ENCODE assay signal across 21 cellular contexts in genomic region chr6:160300076-160300695, GRCh38. TPM values are rescaled to one million over a fixed set of nuclear protein-coding genes. Genes with fewer than 3 reads are reported as not detected.
DNase-seq lines count a peak whose midpoint lies in the region; ATAC-seq and TF ChIP-seq lines count a peak whose summit lies in the region.
"Had no signal": no experiment of that assay in that cellular context is flagged by ENCODE, and none has a peak within 500 bp of the region (broad histone marks: within the 10 kb centered on the region; RNA-seq: fewer than 3 reads in every experiment).

No MANE protein-coding gene starts in this region.

- H4K20me1 ChIP-seq in osteoblast (ENCODE audit: insufficient read depth, low read length): no peaks in the 10 kb centered on the region

- ATAC-seq in aorta (ENCODE audit: low FRiP score): peak; percentile 19
- ATAC-seq in activated CD8-positive, alpha-beta T cell treated with anti-CD3 and anti-CD28 coated beads for 36 hours: no peak

- intact Hi-C loops in MCF 10A (cut with micrococcal nuclease) (no loop called here), breast epithelium (cut with DNase I; ENCODE audit: low total_unique reads) (no loop called here), aorta (cut with DNase I) (no loop called here)
- intact Hi-C loops in activated CD8-positive, alpha-beta T cell treated with anti-CD3 and anti-CD28 coated beads for 36 hours (cut with micrococcal nuclease): no loop called here

- H3K4me3 Mint-ChIP-seq in MCF 10A (ENCODE audit: unreplicated experiment): peak overlapping the region; percentile 61
- H3K4me3 Mint-ChIP-seq in activated CD8-positive, alpha-beta T cell treated with anti-CD3 and anti-CD28 coated beads for 36 hours: no peak overlapping the region
- H3K4me3 Mint-ChIP-seq: brain; CD8-positive, alpha-beta memory T cell; immature natural killer cell had no signal

- 57 to 63% methylated on average over 15 of the region's 15 CpGs for WGBS in aorta, 2 donors

- BruUV-seq in MCF 10A (replicated peaks; lab: Mats Ljungman, UMichigan): no TSS peak

- H3K4me3 ChIP-seq in breast epithelium: no peak overlapping the region
- peak overlapping the region; percentile 22 to 56 for H3K4me3 ChIP-seq in mucosa of rectum (ENCODE audit: low read length in 2 of 2)
- H3K4me3 ChIP-seq in aorta (ENCODE audit: low read length in 2 of 2): no peak overlapping the region
- no peak overlapping the region for H3K4me3 ChIP-seq in osteoblast (ENCODE audit: insufficient read depth, low read length)
- H3K4me3 ChIP-seq: upper lobe of left lung had no signal

- H3K79me2 ChIP-seq in osteoblast (ENCODE audit: insufficient read depth, low read length): no peaks in the 10 kb centered on the region

- DNase-seq in MCF 10A (ENCODE audit: unreplicated experiment) (peak; percentile 88), breast epithelium (ENCODE audit: low spot score in 2 of 2) (no peak), epithelial cell of prostate (ENCODE audit: low read depth, low spot score) (no peak), aorta (peak; percentile 57 to 72), OCI-M1 (lab: John Stamatoyannopoulos, UW) (no peak), osteoblast (ENCODE audit: insufficient read length, low spot score, missing footprints) (no peak)
- DNase-seq in activated CD8-positive, alpha-beta T cell treated with anti-CD3 and anti-CD28 coated beads for 36 hours: no peak
- DNase-seq: activated effector memory CD4-positive, alpha-beta T cell treated with Interleukin-2 at 50 U/mL for 16 hours; CD8-positive, alpha-beta memory T cell; effector memory CD4-positive, alpha-beta T cell; GDM1; immature natural killer cell; NCI-H1105 treated with DMSO at 0.1 percent for 48 hours; NCI-H345; stimulated activated CD4-positive, alpha-beta T cell treated with anti-CD3 and anti-CD28 coated beads, Interleukin-2, amount 100 ng/mL, for 24 hours; stimulated activated CD8-positive, alpha-beta memory T cell treated with anti-CD3 and anti-CD28 coated beads, Interleukin-4, amount 100 ng/mL, for 48 hours had no signal

- H3K27me3 Mint-ChIP-seq in MCF 10A (ENCODE audit: insufficient read depth, unreplicated experiment): no peaks in the 10 kb centered on the region
- peaks cover 14% of the 10 kb centered on the region for H3K27me3 Mint-ChIP-seq in activated CD8-positive, alpha-beta T cell treated with anti-CD3 and anti-CD28 coated beads for 36 hours
- H3K27me3 Mint-ChIP-seq: progenitor cell of endocrine pancreas had no signal

- H3K9me3 Mint-ChIP-seq in MCF 10A (ENCODE audit: unreplicated experiment): peaks cover 13% of the 10 kb centered on the region
- H3K9me3 Mint-ChIP-seq in activated CD8-positive, alpha-beta T cell treated with anti-CD3 and anti-CD28 coated beads for 36 hours: no peaks in the 10 kb centered on the region
- H3K9me3 Mint-ChIP-seq: immature natural killer cell had no signal

- CTCF ChIA-PET in MCF 10A (lab: Yijun Ruan, JAX): no interaction called here
- CTCF ChIA-PET in activated CD8-positive, alpha-beta T cell treated with anti-CD3 and anti-CD28 coated beads for 36 hours (lab: Charles Lee): no interaction called here

- H3K36me3 Mint-ChIP-seq in MCF 10A (ENCODE audit: insufficient read depth, unreplicated experiment): peaks cover 7% of the 10 kb centered on the region
- no peaks in the 10 kb centered on the region for H3K36me3 Mint-ChIP-seq in activated CD8-positive, alpha-beta T cell treated with anti-CD3 and anti-CD28 coated beads for 36 hours (ENCODE audit: low read depth)
- H3K36me3 Mint-ChIP-seq: brain, immature natural killer cell had no signal

- TF ChIP-seq CTCF in MCF 10A (IDR thresholded peaks at IDR 0.05; ENCODE audit: unreplicated experiment): no peak
- no peak for TF ChIP-seq CTCF in breast epithelium (IDR thresholded peaks at IDR 0.05)
- no peak for TF ChIP-seq CTCF in activated CD8-positive, alpha-beta T cell treated with anti-CD3 and anti-CD28 coated beads for 36 hours (IDR thresholded peaks at IDR 0.05)
- no peak for TF ChIP-seq CTCF in osteoblast (IDR thresholded peaks at IDR 0.05; ENCODE audit: extremely low read depth, low read depth, low read length)

- H3K27me3 ChIP-seq in breast epithelium (no peaks in the 10 kb centered on the region), mucosa of rectum (ENCODE audit: control insufficient read depth in 2 of 2, insufficient read depth in 2 of 2, low read length in 2 of 2) (no peaks in the 10 kb centered on the region), aorta (ENCODE audit: control insufficient read depth in 1 of 2, insufficient read depth in 2 of 2, low read length in 1 of 2) (no peaks in the 10 kb centered on the region), osteoblast (ENCODE audit: insufficient read depth, low read length) (no peaks in the 10 kb centered on the region)
- H3K27me3 ChIP-seq: upper lobe of left lung had no signal

- no peak overlapping the region for H3K4me2 ChIP-seq in osteoblast (ENCODE audit: insufficient read depth, low read length)

- H3K4me1 ChIP-seq in breast epithelium (no peaks in the 10 kb centered on the region), mucosa of rectum (ENCODE audit: control insufficient read depth in 2 of 2, insufficient read depth in 2 of 2, low read length in 2 of 2) (peaks cover 8 to 11% of the 10 kb centered on the region in 2 donors), aorta (ENCODE audit: control insufficient read depth in 1 of 2, insufficient read depth in 2 of 2, low read length in 2 of 2) (no peaks in the 10 kb centered on the region), osteoblast (ENCODE audit: insufficient read depth, low read length) (peaks cover 3% of the 10 kb centered on the region)
- H3K4me1 ChIP-seq: upper lobe of left lung had no signal

- H3K27ac ChIP-seq in breast epithelium: no peak overlapping the region
- H3K27ac ChIP-seq in epithelial cell of prostate: peak overlapping the region; percentile 71
- peak overlapping the region; percentile 88 to 94 for H3K27ac ChIP-seq in mucosa of rectum (ENCODE audit: low read depth in 2 of 2, low read length in 2 of 2)
- peak overlapping the region in 1 of 2 donors; percentile 53 for H3K27ac ChIP-seq in aorta (ENCODE audit: low read depth in 1 of 2, low read length in 2 of 2)
- H3K27ac ChIP-seq in osteoblast (ENCODE audit: low read depth, low read length): no peak overlapping the region
- H3K27ac ChIP-seq: upper lobe of left lung had no signal

- TF ChIP-seq POLR2A in breast epithelium (IDR thresholded peaks at IDR 0.05): no peak

- peak overlapping the region; percentile 10 to 66 for H3K9ac ChIP-seq in mucosa of rectum (ENCODE audit: low read depth in 1 of 2, low read length in 2 of 2)

- peaks cover 26% of the 10 kb centered on the region for H3K4me1 Mint-ChIP-seq in MCF 10A (ENCODE audit: insufficient read depth, unreplicated experiment)
- no peaks in the 10 kb centered on the region for H3K4me1 Mint-ChIP-seq in activated CD8-positive, alpha-beta T cell treated with anti-CD3 and anti-CD28 coated beads for 36 hours (ENCODE audit: low read depth)
- H3K4me1 Mint-ChIP-seq: CD8-positive, alpha-beta memory T cell had no signal

- H3K36me3 ChIP-seq in breast epithelium (no peaks in the 10 kb centered on the region), mucosa of rectum (ENCODE audit: control insufficient read depth in 2 of 2, insufficient read depth in 2 of 2, low read length in 2 of 2) (no peaks in the 10 kb centered on the region), aorta (ENCODE audit: control insufficient read depth in 1 of 2, insufficient read depth in 2 of 2, low read length in 1 of 2) (no peaks in the 10 kb centered on the region), osteoblast (ENCODE audit: insufficient read depth, low read length) (no peaks in the 10 kb centered on the region)
- H3K36me3 ChIP-seq: upper lobe of left lung had no signal

- peak overlapping the region; percentile 64 for H3K27ac Mint-ChIP-seq in MCF 10A (ENCODE audit: low read depth, unreplicated experiment)
- no peak overlapping the region for H3K27ac Mint-ChIP-seq in activated CD8-positive, alpha-beta T cell treated with anti-CD3 and anti-CD28 coated beads for 36 hours
- H3K27ac Mint-ChIP-seq: CD8-positive, alpha-beta memory T cell; immature natural killer cell; progenitor cell of endocrine pancreas had no signal

- POLR2A ChIA-PET in MCF 10A (lab: Yijun Ruan, JAX): interaction anchor here (1.0 kb wide), 1 partner anchor 155 kb away, joined by 3 read pairs; no protein-coding TSS in a partner anchor
- POLR2A ChIA-PET in activated CD8-positive, alpha-beta T cell treated with anti-CD3 and anti-CD28 coated beads for 36 hours (lab: Charles Lee): no interaction called here

- H3K9me3 ChIP-seq in breast epithelium (no peaks in the 10 kb centered on the region), mucosa of rectum (ENCODE audit: control insufficient read depth in 2 of 2, low read length in 2 of 2) (no peaks in the 10 kb centered on the region), aorta (ENCODE audit: control insufficient read depth, low read length) (no peaks in the 10 kb centered on the region), osteoblast (ENCODE audit: low read depth, low read length) (no peaks in the 10 kb centered on the region)
- H3K9me3 ChIP-seq: upper lobe of left lung had no signal

- H2AFZ ChIP-seq in osteoblast (ENCODE audit: low read length): no peak overlapping the region

RNA-seq across cellular contexts. Expression of gene SLC22A2, which starts 41.6 kb away (rescaled TPM):
- total RNA-seq in MCF 10A (2022) (not detected in 2 replicates), breast epithelium (not detected), aorta (1 to 10 TPM in 1 of 2 donors, not detected in 1; 1.1 TPM), osteoblast (under 0.01 TPM in 2 replicates)
- polyA plus RNA-seq in aorta: 1 to 10 TPM in 1 of 2 donors, under 1 TPM in 1; 0.26 to 3.9 TPM
- total RNA-seq in activated CD8-positive, alpha-beta T cell treated with anti-CD3 and anti-CD28 coated beads for 36 hours: not detected
- total RNA-seq: A673; CD8-positive, alpha-beta memory T cell; progenitor cell of endocrine pancreas; upper lobe of left lung had no signal
- polyA plus RNA-seq: CD8-positive, alpha-beta memory T cell; immature natural killer cell had no signal

RNA-seq across cellular contexts. Expression of gene SLC22A3, which starts 48.0 kb away (rescaled TPM):
- total RNA-seq in MCF 10A (2022) (0.09 and 0.20 TPM in 2 replicates), breast epithelium (10 to 100 TPM in 1 of 3 donors, 1 to 10 TPM in 2; 3.4 to 13.1 (median 5.9) TPM), aorta (10 to 100 TPM; 48.4 to 61.0 TPM), osteoblast (18.9 and 22.1 TPM in 2 replicates)
- 10 to 100 TPM; 28.1 to 33.2 TPM for polyA plus RNA-seq in aorta
- total RNA-seq in activated CD8-positive, alpha-beta T cell treated with anti-CD3 and anti-CD28 coated beads for 36 hours: not detected
- total RNA-seq: A673; CD8-positive, alpha-beta memory T cell had no signal
- polyA plus RNA-seq: CD8-positive, alpha-beta memory T cell had no signal

Comparison
In these comparisons a context has a peak if more than half of its experiments do, and no peak if none do; other contexts are left out.
1. DNase-seq: peak in MCF 10A (single experiment) and aorta (2 of 2); none in breast epithelium (0 of 2), epithelial cell of prostate (single experiment), OCI-M1 (single experiment), activated CD8-positive, alpha-beta T cell treated with anti-CD3 and anti-CD28 coated beads for 36 hours (single experiment) and osteoblast (single experiment).
2. H3K27ac ChIP-seq: peak in epithelial cell of prostate (single experiment) and mucosa of rectum (2 of 2); none in breast epithelium (0 of 2) and osteoblast (single experiment).
3. H3K4me3 ChIP-seq: peak in mucosa of rectum (2 of 2); none in breast epithelium (0 of 3), aorta (0 of 2) and osteoblast (single experiment).